Comparison of ENCODE assay signal across 20 cellular contexts in genomic region chr2:175879679-175880078, GRCh38.
DNase-seq lines count a peak whose midpoint lies in the region; ATAC-seq, FAIRE-seq and TF ChIP-seq lines count a peak whose summit lies in the region.
"Had no signal": no experiment of that assay in that cellular context is flagged by ENCODE, and none has a peak within 500 bp of the region (broad histone marks: within the 10 kb centered on the region; RNA-seq: fewer than 3 reads in every experiment).

No MANE protein-coding gene starts in this region.

- intact Hi-C loops in HepG2 (cut with micrococcal nuclease; ENCODE audit: unreplicated experiment) (no loop called here), right lobe of liver (cut with DNase I) (no loop called here), K562 (cut with micrococcal nuclease) (loop anchor here (5.0 to 10.0 kb wide), 2 partner anchors 185 to 218 kb away; partner anchors contain the start of gene HOXD12)

- H3K4me1 ChIP-seq in HepG2 (ENCODE audit: insufficient read depth, low read length): no peaks in the 10 kb centered on the region
- H3K4me1 ChIP-seq in right lobe of liver: no peaks in the 10 kb centered on the region
- no peaks in the 10 kb centered on the region for H3K4me1 ChIP-seq in K562 (replicated peaks in 1 of 2; ENCODE audit: control insufficient read depth in 2 of 2, insufficient read depth in 2 of 2, low read length in 2 of 2)
- H3K4me1 ChIP-seq: A549, Caco-2 had no signal

- BruUV-seq in HepG2 (replicated peaks; lab: Mats Ljungman, UMichigan) (no TSS peak), K562 (replicated peaks; lab: Mats Ljungman, UMichigan) (no TSS peak)

- DNase-seq in HepG2 (ENCODE audit: low spot score) (no peak), right lobe of liver (no peak), K562 (ENCODE audit: extremely low read depth in 1 of 4, low spot score in 3 of 4) (peak in 2 of 4 experiments; percentile 22 to 25)
- DNase-seq: AML-193; Caco-2; Calu3; CD4-positive, alpha-beta T cell; CD8-positive, alpha-beta T cell; DMS79 treated with DMSO at 0.1 percent for 48 hours; GF-D8 had no signal

- no peak for TF ChIP-seq CTCF in HepG2 (CRISPR knock-in tag; IDR thresholded peaks at IDR 0.05)
- no peak for TF ChIP-seq CTCF in right lobe of liver (IDR thresholded peaks at IDR 0.05)
- peak in 2 of 3 experiments; percentile 13 to 30; a peak in 1 of 6 replicates for TF ChIP-seq CTCF in K562 (IDR thresholded peaks at IDR 0.05 in 2 of 3, conservative IDR thresholded peaks at IDR 0.05 in 1 of 3; ENCODE audit: insufficient read depth in 2 of 3, low read depth in 1 of 3, low read length in 3 of 3)

- CTCF ChIA-PET in HepG2 (lab: Yijun Ruan, JAX; ENCODE audit: low intra/inter-chr PET ratio, low total read pairs) (no interaction called here), K562 (lab: Yijun Ruan, JAX; ENCODE audit: low intra/inter-chr PET ratio) (no interaction called here)

- peaks cover 0 to 8% of the 10 kb centered on the region in 2 experiments; a peak in 2 of 5 replicates for H3K27me3 ChIP-seq in HepG2 (ENCODE audit: control insufficient read depth in 1 of 2, insufficient read depth in 2 of 2, low read length in 2 of 2)
- no peaks in the 10 kb centered on the region for H3K27me3 ChIP-seq in right lobe of liver
- peaks cover 0 to 16% of the 10 kb centered on the region in 2 experiments; a peak in 4 of 5 replicates for H3K27me3 ChIP-seq in K562 (ENCODE audit: control insufficient read depth in 2 of 2, insufficient read depth in 2 of 2, low read length in 2 of 2)
- H3K27me3 ChIP-seq: BLaER1 treated with 17β-estradiol and CSF1 and Interleukin-3, amounts not matched to agents 10 nM and 100 nM had no signal

- WGBS in HepG2 (ENCODE audit: low lambda C conversion rate): 50% methylated on average over 3 of the region's 3 CpGs
- 58% methylated on average over 3 of the region's 3 CpGs for WGBS in right lobe of liver (ENCODE audit: insufficient coverage, low coverage, low lambda C conversion rate, missing lambda C conversion rate)
- 0% methylated on average over 3 of the region's 3 CpGs for WGBS in K562 (ENCODE audit: insufficient coverage, low coverage, missing lambda C conversion rate)

- no peak for TF ChIP-seq RAD21 in HepG2 (CRISPR knock-in tag; IDR thresholded peaks at IDR 0.05)
- no peak for TF ChIP-seq RAD21 in K562 (CRISPR knock-in tag; conservative IDR thresholded peaks at IDR 0.05 in 1 of 2, IDR thresholded peaks at IDR 0.05 in 1 of 2)

- TF ChIP-seq POLR2A in HepG2 (IDR thresholded peaks at IDR 0.05; ENCODE audit: insufficient read depth in 1 of 2, low read depth in 2 of 2, low read length in 2 of 2) (no peak), right lobe of liver (IDR thresholded peaks at IDR 0.05) (no peak), K562 (conservative IDR thresholded peaks at IDR 0.05) (no peak)

- H4K20me1 ChIP-seq in HepG2 (ENCODE audit: insufficient read depth, low read length): no peaks in the 10 kb centered on the region
- H4K20me1 ChIP-seq in K562 (replicated peaks; ENCODE audit: control insufficient read depth, insufficient read depth, low read length): no peaks in the 10 kb centered on the region
- H4K20me1 ChIP-seq: BLaER1 treated with 17β-estradiol and CSF1 and Interleukin-3, amounts not matched to agents 10 nM and 100 nM had no signal

- H3K4me2 ChIP-seq in HepG2 (ENCODE audit: low read depth, low read length): no peak overlapping the region
- H3K4me2 ChIP-seq in K562 (ENCODE audit: insufficient read depth, low read length): no peak overlapping the region
- H3K4me2 ChIP-seq: A549; BLaER1 treated with 17β-estradiol and CSF1 and Interleukin-3, amounts not matched to agents 10 nM and 100 nM had no signal

- FAIRE-seq in HepG2 (lab: Jason Lieb, UNC) (no peak), K562 (lab: Jason Lieb, UNC) (no peak)
- FAIRE-seq: A549, D721Med, G401.6, GM12891, GM19239 had no signal

- H3K9me1 ChIP-seq in K562 (ENCODE audit: control insufficient read depth, insufficient read depth, low read length): no peaks in the 10 kb centered on the region

- H2AFZ ChIP-seq in HepG2 (ENCODE audit: low read length) (no peak overlapping the region), K562 (ENCODE audit: low read depth, low read length) (no peak overlapping the region)

- in situ Hi-C loops in HepG2 (cut with HindIII; ENCODE audit: extremely low pct_ligation_motif_present, low pct_unique_long_range_greater_than_20kb): no loop called here
- in situ Hi-C loops in K562 (cut with MboI): no loop called here

- H3K79me2 ChIP-seq in HepG2 (ENCODE audit: insufficient read depth, low read length) (no peaks in the 10 kb centered on the region), K562 (ENCODE audit: control insufficient read depth, insufficient read depth, low read length) (no peaks in the 10 kb centered on the region)

- no peaks in the 10 kb centered on the region for H3K9me3 ChIP-seq in HepG2 (ENCODE audit: low read length)
- H3K9me3 ChIP-seq in right lobe of liver: no peaks in the 10 kb centered on the region
- H3K9me3 ChIP-seq in K562 (replicated peaks; ENCODE audit: control insufficient read depth, insufficient read depth, low read depth, low read length): no peaks in the 10 kb centered on the region
- H3K9me3 ChIP-seq: A549; BLaER1 treated with 17β-estradiol and CSF1 and Interleukin-3, amounts not matched to agents 10 nM and 100 nM; Caco-2 had no signal

- TF ChIP-seq EP300 in HepG2 (IDR thresholded peaks at IDR 0.05; ENCODE audit: low read depth in 2 of 2, low read length in 2 of 2) (no peak), HepG2 (CRISPR knock-in tag; IDR thresholded peaks at IDR 0.05; ENCODE audit: borderline replicate concordance) (no peak), K562 (IDR thresholded peaks at IDR 0.05; ENCODE audit: low read length) (no peak)

- POLR2A ChIA-PET in HepG2 (lab: Yijun Ruan, JAX) (no interaction called here), K562 (lab: Yijun Ruan, JAX) (interaction anchor here (0.7 kb wide), 1 partner anchor 30 kb away, joined by 4 read pairs; no protein-coding TSS in a partner anchor)

- ATAC-seq in HepG2 (peak; percentile 70; the same call in 2 of the 3 replicates), right lobe of liver (no peak), K562 (peak; percentile 87), HG02571 (IDR thresholded peaks at IDR 0.05; ENCODE audit: unreplicated experiment) (no peak), HG03196 (IDR thresholded peaks at IDR 0.05; ENCODE audit: unreplicated experiment) (no peak)
- ATAC-seq: CD8-positive, alpha-beta T cell had no signal

- H3K27ac ChIP-seq in HepG2 (ENCODE audit: extremely low read length, insufficient read depth, low read length) (no peak overlapping the region), right lobe of liver (no peak overlapping the region), K562 (ENCODE audit: extremely low read depth, low read depth, low read length) (no peak overlapping the region)
- H3K27ac ChIP-seq: 22Rv1; A549; BLaER1 treated with 17β-estradiol and CSF1 and Interleukin-3, amounts not matched to agents 10 nM and 100 nM; C4-2B had no signal

- no peaks in the 10 kb centered on the region for H3K36me3 ChIP-seq in HepG2 (replicated peaks in 1 of 2; ENCODE audit: control insufficient read depth in 1 of 2, insufficient read depth in 2 of 2, low read length in 2 of 2)
- H3K36me3 ChIP-seq in right lobe of liver: no peaks in the 10 kb centered on the region
- H3K36me3 ChIP-seq in K562 (ENCODE audit: control insufficient read depth, insufficient read depth, low read length): no peaks in the 10 kb centered on the region
- H3K36me3 ChIP-seq: BLaER1 treated with 17β-estradiol and CSF1 and Interleukin-3, amounts not matched to agents 10 nM and 100 nM had no signal

- H3K9ac ChIP-seq in HepG2 (ENCODE audit: insufficient read depth, low read depth, low read length): no peak overlapping the region
- H3K9ac ChIP-seq in K562 (ENCODE audit: insufficient read depth in 1 of 2, low read depth in 2 of 2, low read length in 2 of 2): no peak overlapping the region
- H3K9ac ChIP-seq: BLaER1 treated with 17β-estradiol and CSF1 and Interleukin-3, amounts not matched to agents 10 nM and 100 nM had no signal

- no peak overlapping the region for H3K4me3 ChIP-seq in HepG2 (replicated peaks in 1 of 3; ENCODE audit: insufficient read depth in 1 of 3, low read depth in 2 of 3, low read length in 3 of 3)
- no peak overlapping the region for H3K4me3 ChIP-seq in right lobe of liver
- H3K4me3 ChIP-seq in K562: no peak overlapping the region
- H3K4me3 ChIP-seq: A549; BLaER1 treated with 17β-estradiol and CSF1 and Interleukin-3, amounts not matched to agents 10 nM and 100 nM had no signal

TF ChIP-seq in HepG2, 621 proteins besides CTCF, POLR2A, EP300 and RAD21:
- TF ChIP-seq MTA1 (CRISPR knock-in tag; IDR thresholded peaks at IDR 0.05; ENCODE audit: borderline replicate concordance): no peak

TF ChIP-seq in K562, 482 proteins besides CTCF, POLR2A, EP300 and RAD21:
- TF ChIP-seq ZNF395 (CRISPR knock-in tag; IDR thresholded peaks at IDR 0.05) (no peak), L3MBTL2 (IDR thresholded peaks at IDR 0.05) (no peak), ZNF764 (CRISPR knock-in tag; IDR thresholded peaks at IDR 0.05; ENCODE audit: low read depth) (no peak), RUNX1 (IDR thresholded peaks at IDR 0.05; ENCODE audit: low read depth) (no peak), TEAD1 (CRISPR knock-in tag; IDR thresholded peaks at IDR 0.05) (no peak), KDM1A (IDR thresholded peaks at IDR 0.05) (no peak), CBX8 (IDR thresholded peaks at IDR 0.05; ENCODE audit: borderline replicate concordance, extremely low read depth, low read depth, low read length, poor library complexity, severe bottlenecking) (no peak), RBM25 (IDR thresholded peaks at IDR 0.05; ENCODE audit: low read depth, low read length, severe bottlenecking) (no peak)

Comparison
In these comparisons a context has a peak if more than half of its experiments do, and no peak if none do; other contexts are left out.
1. ATAC-seq: peak in HepG2 (single experiment) and K562 (single experiment); none in right lobe of liver (0 of 4), HG02571 (single experiment) and HG03196 (single experiment).
2. CTCF ChIP-seq: peak in K562 (2 of 3); none in HepG2 (single experiment) and right lobe of liver (0 of 4).
3. Of the 241 proteins assayed by ChIP-seq in both HepG2 and K562: peak only in HepG2: none; only in K562: CTCF; in both: none; in neither: 240.